8 cellular contexts compared by ENCODE assay signal in the genomic region with DNA sequence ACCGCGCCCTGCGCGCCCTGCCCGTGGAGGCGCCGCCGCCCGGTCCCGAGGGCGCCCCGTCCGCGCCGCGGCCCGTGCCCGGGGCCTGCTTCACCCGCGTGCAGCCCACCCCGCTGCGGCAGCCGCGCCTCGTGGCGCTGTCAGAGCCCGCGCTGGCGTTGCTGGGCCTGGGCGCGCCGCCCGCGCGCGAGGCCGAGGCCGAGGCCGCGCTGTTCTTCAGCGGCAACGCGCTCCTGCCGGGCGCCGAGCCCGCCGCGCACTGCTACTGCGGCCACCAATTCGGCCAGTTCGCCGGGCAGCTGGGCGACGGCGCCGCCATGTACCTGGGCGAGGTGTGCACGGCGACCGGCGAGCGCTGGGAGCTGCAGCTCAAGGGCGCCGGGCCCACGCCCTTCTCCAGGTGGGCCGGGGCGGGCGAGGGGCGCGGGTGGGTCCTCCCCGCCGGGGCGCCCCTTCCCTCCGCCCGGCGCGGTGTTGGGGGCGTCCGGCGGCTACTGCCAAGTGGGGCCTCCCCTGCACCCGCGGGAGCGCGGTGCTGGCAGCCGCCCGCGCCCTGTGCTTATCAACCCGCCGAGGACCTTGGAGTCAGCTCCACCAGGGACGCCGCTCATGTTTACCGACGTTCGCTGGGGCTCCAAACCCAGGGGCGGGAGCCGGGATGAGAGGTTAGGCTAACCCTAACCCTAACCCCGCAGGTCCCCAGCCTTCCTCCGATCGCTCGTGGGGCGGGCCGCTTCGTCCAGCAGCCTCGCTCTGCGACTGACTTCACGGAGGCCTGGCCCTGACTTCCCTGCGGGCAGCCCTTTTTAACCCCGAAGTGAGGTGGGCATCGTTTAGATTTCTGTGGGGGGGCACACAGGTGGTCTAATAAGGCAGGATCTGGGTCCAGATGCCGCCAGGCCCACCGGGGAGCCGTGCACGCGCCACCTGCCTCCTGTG.
DNase-seq lines count a peak whose midpoint lies in the region; ATAC-seq and TF ChIP-seq lines count a peak whose summit lies in the region.

No MANE protein-coding gene starts in this region.

- DNase-seq in HL-60 (ENCODE audit: low read depth in 1 of 2, low spot score in 1 of 2) (peak in 1 of 2 experiments; percentile 12), adipocyte (ENCODE audit: low read depth) (peak; percentile 61), cortex of kidney (lab: John Stamatoyannopoulos, UW) (no peak)
- no peak for DNase-seq in stimulated activated naive B cell treated with anti-CD40 and anti-IgM and Interleukin-4, amounts not matched to agents 10 μg/mL and 1 μg/mL and 100 μg/mL, for 72 hours

- H3K9me3 ChIP-seq in adipocyte (ENCODE audit: control insufficient read depth, low read length), result no peaks in the 10 kb centered on the region
- H3K9me3 ChIP-seq in iPS-20b (ENCODE audit: insufficient read depth, low read depth, low read length), result no peaks in the 10 kb centered on the region

- H3K4me1 ChIP-seq in adipocyte (ENCODE audit: control insufficient read depth, insufficient read depth, low read length), result peaks cover 22% of the 10 kb centered on the region
- no peaks in the 10 kb centered on the region for H3K4me1 ChIP-seq in iPS-20b (ENCODE audit: insufficient read depth, low read length)

- H3K27ac ChIP-seq in C4-2B (peak overlapping the region; percentile 89), HL-60 (replicated peaks) (peak overlapping the region; percentile 55), iPS-20b (ENCODE audit: low read length) (no peak overlapping the region)

- H3K4me3 Mint-ChIP-seq in stimulated activated naive B cell treated with anti-CD40 and anti-IgM and Interleukin-4, amounts not matched to agents 10 μg/mL and 1 μg/mL and 100 μg/mL, for 72 hours, result peak overlapping the region; percentile 84 to 86

- H3K36me3 ChIP-seq in adipocyte (ENCODE audit: control insufficient read depth, insufficient read depth, low read length, severe bottlenecking) (peaks cover 15% of the 10 kb centered on the region), iPS-20b (ENCODE audit: insufficient read depth, low read depth, low read length) (peaks cover 23% of the 10 kb centered on the region)

- peak overlapping the region; percentile 52 for H3K27ac Mint-ChIP-seq in stimulated activated naive B cell treated with anti-CD40 and anti-IgM and Interleukin-4, amounts not matched to agents 10 μg/mL and 1 μg/mL and 100 μg/mL, for 72 hours

- H3K9ac ChIP-seq in adipocyte (ENCODE audit: low read length) (peak overlapping the region; percentile 82), iPS-20b (ENCODE audit: low read depth, low read length) (peak overlapping the region; percentile 59; the same call in 1 of the 2 replicates)

- H3K4me3 ChIP-seq in HL-60 (replicated peaks; ENCODE audit: insufficient read depth, low read length) (peak overlapping the region; percentile 65), adipocyte (ENCODE audit: low read length) (peak overlapping the region; percentile 84), iPS-20b (ENCODE audit: low read length) (peak overlapping the region; percentile 75)

- peaks cover 31 to 37% of the 10 kb centered on the region in 2 donors for H3K36me3 Mint-ChIP-seq in stimulated activated naive B cell treated with anti-CD40 and anti-IgM and Interleukin-4, amounts not matched to agents 10 μg/mL and 1 μg/mL and 100 μg/mL, for 72 hours

- peaks cover 22 to 47% of the 10 kb centered on the region in 2 donors for H3K4me1 Mint-ChIP-seq in stimulated activated naive B cell treated with anti-CD40 and anti-IgM and Interleukin-4, amounts not matched to agents 10 μg/mL and 1 μg/mL and 100 μg/mL, for 72 hours

- H3K27me3 ChIP-seq in HL-60 (ENCODE audit: insufficient read depth, poor library complexity, severe bottlenecking) (no peaks in the 10 kb centered on the region), adipocyte (replicated peaks; ENCODE audit: control insufficient read depth, insufficient read depth, low read length) (no peaks in the 10 kb centered on the region), iPS-20b (ENCODE audit: insufficient read depth, low read length) (peaks cover 7% of the 10 kb centered on the region; the same call in 1 of the 2 replicates)

- H3K9me3 Mint-ChIP-seq in stimulated activated naive B cell treated with anti-CD40 and anti-IgM and Interleukin-4, amounts not matched to agents 10 μg/mL and 1 μg/mL and 100 μg/mL, for 72 hours, result no peaks in the 10 kb centered on the region

- ATAC-seq in GM19467 (IDR thresholded peaks at IDR 0.05; ENCODE audit: unreplicated experiment) (peak; percentile 22), GM18870 (IDR thresholded peaks at IDR 0.05; ENCODE audit: unreplicated experiment) (no peak)
- peak; percentile 33 to 38 for ATAC-seq in stimulated activated naive B cell treated with anti-CD40 and anti-IgM and Interleukin-4, amounts not matched to agents 10 μg/mL and 1 μg/mL and 100 μg/mL, for 72 hours (replicated peaks)

- TF ChIP-seq CTCF in C4-2B (conservative IDR thresholded peaks at IDR 0.05) (no peak; the same call in 1 of the 2 replicates), HL-60 (IDR thresholded peaks at IDR 0.05; ENCODE audit: insufficient read depth, low read length) (no peak)

- H3K27me3 Mint-ChIP-seq in stimulated activated naive B cell treated with anti-CD40 and anti-IgM and Interleukin-4, amounts not matched to agents 10 μg/mL and 1 μg/mL and 100 μg/mL, for 72 hours, result no peaks in the 10 kb centered on the region
